ENCODE assay signal across 1 cellular context in genomic region chr4:84582302-84582987, GRCh38.
TF ChIP-seq lines count a peak whose summit lies in the region.

No MANE protein-coding gene starts in this region.

TF ChIP-seq in H1, 55 proteins besides CTCF, POLR2A, EP300 and RAD21 (continued from another document):
- TF ChIP-seq BRCA1 (IDR thresholded peaks at IDR 0.05; ENCODE audit: low read depth, low read length): no peak
- TF ChIP-seq CEBPB (IDR thresholded peaks at IDR 0.05; ENCODE audit: low read depth, low read length): no peak
- TF ChIP-seq FOSL1 (IDR thresholded peaks at IDR 0.05; ENCODE audit: insufficient read depth, low read depth, low read length): no peak
- TF ChIP-seq PHF8 (conservative IDR thresholded peaks at IDR 0.05; ENCODE audit: low read depth, low read length): peak; percentile 48; the same call in 1 of the 2 replicates
- no peak for TF ChIP-seq HDAC6 (IDR thresholded peaks at IDR 0.05; ENCODE audit: low read depth, low read length)
- TF ChIP-seq CBX5 (IDR thresholded peaks at IDR 0.05; ENCODE audit: low read depth, low read length): no peak
- TF ChIP-seq RFX5 (IDR thresholded peaks at IDR 0.05; ENCODE audit: borderline replicate concordance, low read depth, low read length): no peak
- peak; percentile 27; the same call in 1 of the 2 replicates for TF ChIP-seq KDM1A (IDR thresholded peaks at IDR 0.05; ENCODE audit: borderline replicate concordance, low read length)
- no peak for TF ChIP-seq POU5F1 (IDR thresholded peaks at IDR 0.05; ENCODE audit: low read depth, low read length)
- TF ChIP-seq SIN3A (conservative IDR thresholded peaks at IDR 0.05 in 1 of 2, IDR thresholded peaks at IDR 0.05 in 1 of 2; ENCODE audit: low read depth in 1 of 2, low read length in 2 of 2): peak; percentile 35 to 51; a peak in 2 of 4 replicates
- no peak for TF ChIP-seq GABPA (IDR thresholded peaks at IDR 0.05; ENCODE audit: borderline replicate concordance, insufficient read depth, low read length)
- peak; percentile 88 for TF ChIP-seq SP1 (IDR thresholded peaks at IDR 0.05; ENCODE audit: low read depth, low read length)
- peak; percentile 21 for TF ChIP-seq MAX (IDR thresholded peaks at IDR 0.05)
- no peak for TF ChIP-seq CHD7 (IDR thresholded peaks at IDR 0.05; ENCODE audit: insufficient replicate concordance, low read length)
- TF ChIP-seq ASH2L (IDR thresholded peaks at IDR 0.05; ENCODE audit: low read length): peak; percentile 89
- TF ChIP-seq SP4 (IDR thresholded peaks at IDR 0.05; ENCODE audit: low read length): no peak; the same call in 1 of the 2 replicates
- no peak for TF ChIP-seq NANOG (IDR thresholded peaks at IDR 0.05; ENCODE audit: insufficient read depth, low read depth, low read length, poor library complexity, severe bottlenecking)
- TF ChIP-seq HDAC2 (IDR thresholded peaks at IDR 0.05; ENCODE audit: borderline replicate concordance in 1 of 2, low read depth in 2 of 2, low read length in 2 of 2): 0 out of 4 replicates have a peak, but pooled peaks of 1 of the 2 experiments have one; percentile 22
- no peak for TF ChIP-seq SRF (IDR thresholded peaks at IDR 0.05; ENCODE audit: low read depth, low read length)
- no peak for TF ChIP-seq GTF2F1 (IDR thresholded peaks at IDR 0.05; ENCODE audit: borderline replicate concordance, low read depth, low read length)
- TF ChIP-seq TCF12 (IDR thresholded peaks at IDR 0.05; ENCODE audit: low read depth, low read length): no peak
- TF ChIP-seq ZNF274 (IDR thresholded peaks at IDR 0.05; ENCODE audit: borderline replicate concordance, extremely low read depth, low read length): no peak
- TF ChIP-seq CBX8 (IDR thresholded peaks at IDR 0.05; ENCODE audit: borderline replicate concordance, low read depth, low read length): no peak
- peak; percentile 41; the same call in 1 of the 2 replicates for TF ChIP-seq ATF3 (IDR thresholded peaks at IDR 0.05; ENCODE audit: insufficient read depth, low read depth, low read length)
- no peak for TF ChIP-seq MAFK (IDR thresholded peaks at IDR 0.05; ENCODE audit: low read depth, low read length)
- TF ChIP-seq RXRA (IDR thresholded peaks at IDR 0.05; ENCODE audit: insufficient read depth, low read depth, low read length): no peak
- TF ChIP-seq CTBP2 (IDR thresholded peaks at IDR 0.05; ENCODE audit: borderline replicate concordance, insufficient read depth, insufficient read length, low read length): no peak
- TF ChIP-seq TBP (IDR thresholded peaks at IDR 0.05; ENCODE audit: low read depth, low read length): peak; percentile 59; the same call in 1 of the 2 replicates
- TF ChIP-seq BCL11A (IDR thresholded peaks at IDR 0.05; ENCODE audit: low read depth in 2 of 2, low read length in 2 of 2): no peak
- no peak for TF ChIP-seq YY1 (IDR thresholded peaks at IDR 0.05; ENCODE audit: low read depth, low read length)
- TF ChIP-seq CHD2 (IDR thresholded peaks at IDR 0.05; ENCODE audit: low read length): no peak
- peak; percentile 88 for TF ChIP-seq RBBP5 (IDR thresholded peaks at IDR 0.05; ENCODE audit: borderline replicate concordance, low read depth, low read length)
- TF ChIP-seq TAF1 (IDR thresholded peaks at IDR 0.05; ENCODE audit: low read depth, low read length): peak; percentile 83
- TF ChIP-seq SAP30 (IDR thresholded peaks at IDR 0.05; ENCODE audit: insufficient read depth, insufficient replicate concordance, low read length): peak; percentile 59
- no peak for TF ChIP-seq RNF2 (IDR thresholded peaks at IDR 0.05; ENCODE audit: borderline replicate concordance, low read depth, low read length, missing control alignments, poor library complexity, severe bottlenecking)
- TF ChIP-seq JUN (IDR thresholded peaks at IDR 0.05; ENCODE audit: low read depth, low read length): peak; percentile 40; the same call in 1 of the 2 replicates
- TF ChIP-seq EZH2 (IDR thresholded peaks at IDR 0.05; ENCODE audit: low read depth, low read length, severe bottlenecking): no peak
- no peak for TF ChIP-seq KDM5A (IDR thresholded peaks at IDR 0.05; ENCODE audit: low read length)
- peak; percentile 69; the same call in 1 of the 2 replicates for TF ChIP-seq ATF2 (IDR thresholded peaks at IDR 0.05; ENCODE audit: low read length)
- TF ChIP-seq KDM4A (IDR thresholded peaks at IDR 0.05; ENCODE audit: low read depth, low read length, severe bottlenecking): peak; percentile 42
- peak; percentile 38; the same call in 1 of the 2 replicates for TF ChIP-seq E2F6 (IDR thresholded peaks at IDR 0.05)
- peak; percentile 64 for TF ChIP-seq TAF7 (optimal IDR thresholded peaks at IDR 0.05; ENCODE audit: borderline replicate concordance, low read depth, low read length)
- peak; percentile 85 for TF ChIP-seq POLR2AphosphoS5 (IDR thresholded peaks at IDR 0.05; ENCODE audit: low read depth, low read length)
- TF ChIP-seq CREB1 (IDR thresholded peaks at IDR 0.05): peak; percentile 93
- no peak for TF ChIP-seq SP2 (IDR thresholded peaks at IDR 0.05; ENCODE audit: low read length)
- peak; percentile 87 for TF ChIP-seq TEAD4 (IDR thresholded peaks at IDR 0.05; ENCODE audit: low read depth, low read length)
- TF ChIP-seq EGR1 (IDR thresholded peaks at IDR 0.05; ENCODE audit: borderline replicate concordance, low read depth, low read length): peak; percentile 73
